Comparison of ENCODE assay signal across 8 cellular contexts in genomic region chr6:109482913-109483743, GRCh38.
DNase-seq lines count a peak whose midpoint lies in the region; ATAC-seq, FAIRE-seq and TF ChIP-seq lines count a peak whose summit lies in the region.

TSS of gene ZBTB24 (minus strand) at chr6:109483219. CDS start at chr6:109482026, 1,193 bp downstream.

- no peak for FAIRE-seq in H54 (lab: Jason Lieb, UNC)

- DNase-seq in H54 (ENCODE audit: insufficient read length, low spot score), result peak; percentile 70
- peak; percentile 88 for DNase-seq in LoVo (ENCODE audit: low spot score)
- DNase-seq in SHP77 (lab: John Stamatoyannopoulos, UW), result peak; percentile 90 to 94
- peak; percentile 87 for DNase-seq in activated T-helper 9 cell treated with anti-CD3 and anti-CD28 coated beads, Interleukin-2, amount 50 U/mL, for 16 hours (ENCODE audit: low read depth)
- peak; percentile 90 for DNase-seq in fibroblast of pulmonary artery (ENCODE audit: low read depth)
- DNase-seq in nephron progenitor cell, result peak; percentile 94
- DNase-seq in stimulated activated naive CD8-positive, alpha-beta T cell treated with anti-CD3 and anti-CD28 coated beads, Interleukin-15, Interleukin-2, amounts not matched to agents 100 U/mL and 50 U/mL, for 24 hours, result peak; percentile 92

- H3K9me3 Mint-ChIP-seq in nephron progenitor cell, result no peaks in the 10 kb centered on the region

- peak within 1 kb of the TSS; percentile 83 for H3K4me3 ChIP-seq in fibroblast of pulmonary artery (replicated peaks; ENCODE audit: low read depth, low read length)

- H3K36me3 Mint-ChIP-seq in nephron progenitor cell (ENCODE audit: low read depth), result peaks cover 38% of the 10 kb centered on the region

- H3K9ac ChIP-seq in ES-I3 (ENCODE audit: low read depth, low read length), result peak within 1 kb of the TSS; percentile 99

- H3K4me1 Mint-ChIP-seq in nephron progenitor cell, result peaks cover 40% of the 10 kb centered on the region

- ATAC-seq in stimulated activated naive CD8-positive, alpha-beta T cell treated with anti-CD3 and anti-CD28 coated beads, Interleukin-15, Interleukin-2, amounts not matched to agents 100 U/mL and 50 U/mL, for 24 hours, result peak; percentile 87

- peak within 1 kb of the TSS; percentile 97 for H3K4me3 Mint-ChIP-seq in nephron progenitor cell

- H3K36me3 ChIP-seq in ES-I3 (ENCODE audit: insufficient read depth, low read length), result peaks cover 17% of the 10 kb centered on the region

- H3K27ac Mint-ChIP-seq in nephron progenitor cell, result no peak within 1 kb of the TSS

- peaks cover 24% of the 10 kb centered on the region for H3K4me1 ChIP-seq in ES-I3 (ENCODE audit: insufficient read depth, low read length)

- TF ChIP-seq CTCF in fibroblast of pulmonary artery (IDR thresholded peaks at IDR 0.05; ENCODE audit: low read length, missing control alignments), result no peak
- no peak for TF ChIP-seq CTCF in nephron progenitor cell (IDR thresholded peaks at IDR 0.05)

- H3K27me3 Mint-ChIP-seq in nephron progenitor cell (ENCODE audit: low read depth, poor library complexity), result peaks cover 36% of the 10 kb centered on the region

- TF ChIP-seq POLR2A in H54 (IDR thresholded peaks at IDR 0.05; ENCODE audit: low read depth, low read length), result peak; percentile 68

- no peaks in the 10 kb centered on the region for H3K9me3 ChIP-seq in ES-I3 (ENCODE audit: control insufficient read depth, insufficient read depth, low read length)

Comparison
In these comparisons a context has a peak if more than half of its experiments do, and no peak if none do; other contexts are left out.
1. Peak in every context shown above with its lines: DNase-seq, ATAC-seq and H3K4me3 ChIP-seq.